ENCODE assay signal across 8 cellular contexts in the genomic region with DNA sequence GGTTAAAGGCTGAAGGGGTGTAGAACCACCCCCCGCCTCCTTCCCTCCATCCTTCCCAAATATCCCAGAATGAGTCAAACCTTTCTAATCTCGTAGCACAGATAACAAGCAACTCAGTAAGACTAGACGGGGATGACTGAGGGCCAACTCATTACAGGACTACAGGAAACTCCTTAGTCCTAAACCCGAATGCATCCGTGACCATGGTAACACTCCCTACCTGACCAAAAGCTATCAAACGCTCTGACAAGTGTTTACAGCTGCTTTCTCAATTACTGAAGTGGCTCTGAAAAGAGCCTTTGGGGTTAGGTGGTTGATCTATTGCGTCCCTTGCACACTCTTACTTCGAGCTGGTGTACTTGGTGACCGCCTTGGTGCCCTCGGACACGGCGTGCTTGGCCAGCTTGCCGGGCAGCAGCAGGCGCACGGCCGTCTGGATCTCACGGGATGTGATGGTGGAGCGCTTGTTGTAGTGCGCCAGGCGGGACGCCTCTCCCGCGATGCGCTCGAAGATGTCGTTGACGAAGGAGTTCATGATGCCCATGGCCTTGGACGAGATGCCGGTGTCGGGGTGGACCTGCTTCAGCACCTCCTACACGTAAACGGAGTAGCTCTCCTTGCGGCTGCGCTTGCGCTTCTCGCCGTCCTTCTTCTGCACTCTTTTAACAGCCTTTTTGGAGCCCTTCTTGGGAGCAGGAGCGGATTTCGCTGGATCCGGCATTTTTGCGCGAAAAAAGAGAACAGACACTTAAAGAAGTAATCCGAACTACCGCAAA.
DNase-seq lines count a peak whose midpoint lies in the region; ATAC-seq and TF ChIP-seq lines count a peak whose summit lies in the region.
"Not testable (repeated sequence)": the region's sequence is repeated elsewhere in the genome, so short reads cannot be mapped to it uniquely, and the experiment has no call there.

No MANE protein-coding gene starts in this region.

- peak; percentile 3 for DNase-seq in DMS153 (lab: John Stamatoyannopoulos, UW)
- DNase-seq in NCI-H69 (lab: John Stamatoyannopoulos, UW) = peak; percentile 12
- peak; percentile 12 for DNase-seq in adipocyte (ENCODE audit: low read depth)
- DNase-seq in coronary artery (ENCODE audit: low spot score); thoracic aorta (ENCODE audit: low spot score): not testable (repeated sequence)
- DNase-seq in foreskin keratinocyte = peak; percentile 7 to 11
- peak; percentile 51 for DNase-seq in left kidney (ENCODE audit: low read depth, low spot score)
- DNase-seq in retina = peak; percentile 42

- peak; percentile 66 for ATAC-seq in foreskin keratinocyte
- not testable (repeated sequence) for ATAC-seq in thoracic aorta (ENCODE audit: insufficient number of reproducible peaks, low FRiP score, low read depth)

- TF ChIP-seq CTCF in coronary artery (IDR thresholded peaks at IDR 0.05); foreskin keratinocyte (conservative IDR thresholded peaks at IDR 0.05); thoracic aorta (IDR thresholded peaks at IDR 0.05): not testable (repeated sequence)

- H3K4me3 ChIP-seq in adipocyte (ENCODE audit: low read length) = peak overlapping the region; percentile 79
- H3K4me3 ChIP-seq in coronary artery = peak overlapping the region; percentile 63
- H3K4me3 ChIP-seq in thoracic aorta = peak overlapping the region; percentile 68

- not testable (repeated sequence) for H3K9ac ChIP-seq in adipocyte (ENCODE audit: low read length)

- not testable (repeated sequence) for H3K4me1 ChIP-seq in adipocyte (ENCODE audit: control insufficient read depth, insufficient read depth, low read length); foreskin keratinocyte; thoracic aorta (ENCODE audit: control insufficient read depth in 1 of 2, low read depth in 2 of 2)

- not testable (repeated sequence) for H3K9me3 ChIP-seq in adipocyte (ENCODE audit: control insufficient read depth, low read length); thoracic aorta

- H3K36me3 ChIP-seq in adipocyte (ENCODE audit: control insufficient read depth, insufficient read depth, low read length, severe bottlenecking); thoracic aorta: not testable (repeated sequence)

- H3K27me3 ChIP-seq in adipocyte (replicated peaks; ENCODE audit: control insufficient read depth, insufficient read depth, low read length); foreskin keratinocyte; thoracic aorta (replicated peaks; ENCODE audit: insufficient read depth): not testable (repeated sequence)

- H3K27ac ChIP-seq in coronary artery (peak overlapping the region in 1 of 2 donors; percentile 77), thoracic aorta (peak overlapping the region; percentile 53 to 56)
- H3K27ac ChIP-seq in foreskin keratinocyte = not testable (repeated sequence)
